In genomic region chr7:148714498-148714897, GRCh38 we compare ENCODE assay signal across 20 cellular contexts. TPM values are rescaled to one million over a fixed set of nuclear protein-coding genes. Genes with fewer than 3 reads are reported as not detected.
DNase-seq lines count a peak whose midpoint lies in the region; ATAC-seq and TF ChIP-seq lines count a peak whose summit lies in the region.
"Had no signal": no experiment of that assay in that cellular context is flagged by ENCODE, and none has a peak within 500 bp of the region (broad histone marks: within the 10 kb centered on the region; RNA-seq: fewer than 3 reads in every experiment).

No MANE protein-coding gene starts in this region.

- H3K9me3 ChIP-seq in CD4-positive, CD25-positive, alpha-beta regulatory T cell (ENCODE audit: control insufficient read depth in 2 of 2, low read length in 2 of 2), result no peaks in the 10 kb centered on the region
- no peaks in the 10 kb centered on the region for H3K9me3 ChIP-seq in T-helper 17 cell (ENCODE audit: control insufficient read depth, low read length, poor library complexity, severe bottlenecking)
- H3K9me3 ChIP-seq: Peyer's patch had no signal

- H3K27ac Mint-ChIP-seq in activated CD4-positive, alpha-beta T cell treated with anti-CD3 and anti-CD28 coated beads for 36 hours, result no peak overlapping the region
- peak overlapping the region in 2 of 3 donors; percentile 32 to 40 for H3K27ac Mint-ChIP-seq in CD4-positive, CD25-positive, alpha-beta regulatory T cell
- H3K27ac Mint-ChIP-seq in T-helper 17 cell (peak overlapping the region; percentile 3), osteocyte (ENCODE audit: unreplicated experiment) (peak overlapping the region; percentile 31)

- CTCF ChIA-PET in activated CD4-positive, alpha-beta T cell treated with anti-CD3 and anti-CD28 coated beads for 36 hours (lab: Charles Lee), result no interaction called here

- no peak overlapping the region for H3K4me3 Mint-ChIP-seq in activated CD4-positive, alpha-beta T cell treated with anti-CD3 and anti-CD28 coated beads for 36 hours
- peak overlapping the region in 2 of 4 donors; percentile 2 to 38 for H3K4me3 Mint-ChIP-seq in CD4-positive, CD25-positive, alpha-beta regulatory T cell
- H3K4me3 Mint-ChIP-seq in T-helper 17 cell, result peak overlapping the region; percentile 21
- no peak overlapping the region for H3K4me3 Mint-ChIP-seq in osteocyte (ENCODE audit: unreplicated experiment)

- peaks cover 28% of the 10 kb centered on the region for H3K4me1 ChIP-seq in CD4-positive, CD25-positive, alpha-beta regulatory T cell (ENCODE audit: control insufficient read depth, insufficient read depth, low read length, poor library complexity, severe bottlenecking)

- TF ChIP-seq CTCF in osteocyte (IDR thresholded peaks at IDR 0.05), result no peak

- no peak overlapping the region for H3K27ac ChIP-seq in CD4-positive, CD25-positive, alpha-beta regulatory T cell (ENCODE audit: insufficient read depth, low read length, poor library complexity, severe bottlenecking)
- H3K27ac ChIP-seq: 22Rv1, C4-2B, Peyer's patch had no signal

- H3K4me1 Mint-ChIP-seq in activated CD4-positive, alpha-beta T cell treated with anti-CD3 and anti-CD28 coated beads for 36 hours, result peaks cover 81% of the 10 kb centered on the region
- peaks cover 46 to 94% (median 60%) of the 10 kb centered on the region in 4 donors for H3K4me1 Mint-ChIP-seq in CD4-positive, CD25-positive, alpha-beta regulatory T cell
- peaks cover 52% of the 10 kb centered on the region for H3K4me1 Mint-ChIP-seq in T-helper 17 cell
- peaks cover 37% of the 10 kb centered on the region for H3K4me1 Mint-ChIP-seq in osteocyte (ENCODE audit: unreplicated experiment)

- intact Hi-C loops in activated CD4-positive, alpha-beta T cell treated with anti-CD3 and anti-CD28 coated beads for 36 hours (cut with DNase I, micrococcal nuclease), result no loop called here

- H3K9me3 Mint-ChIP-seq in activated CD4-positive, alpha-beta T cell treated with anti-CD3 and anti-CD28 coated beads for 36 hours (ENCODE audit: low read depth), result no peaks in the 10 kb centered on the region
- no peaks in the 10 kb centered on the region for H3K9me3 Mint-ChIP-seq in CD4-positive, CD25-positive, alpha-beta regulatory T cell
- H3K9me3 Mint-ChIP-seq in osteocyte (ENCODE audit: unreplicated experiment), result no peaks in the 10 kb centered on the region

- DNase-seq in activated CD4-positive, alpha-beta T cell treated with anti-CD3 and anti-CD28 coated beads for 36 hours, result no peak
- DNase-seq in activated CD4-positive, alpha-beta T cell treated with anti-CD3 and anti-CD28 coated beads, Interleukin-2, amount 50 U/mL, for 4 hours, result no peak
- no peak for DNase-seq in CD4-positive, CD25-positive, alpha-beta regulatory T cell
- DNase-seq in T-helper 17 cell (no peak), osteocyte (ENCODE audit: extremely low spot score, unreplicated experiment) (no peak), GM03348 (ENCODE audit: low spot score) (no peak)
- DNase-seq: AML-193, DMS79 treated with DMSO at 0.1 percent for 48 hours, Karpas-422, NCI-H1048, NCI-H1436, NCI-H1930, NCI-H2171, NCI-H69, Peyer's patch had no signal

- H3K36me3 ChIP-seq in CD4-positive, CD25-positive, alpha-beta regulatory T cell (ENCODE audit: control insufficient read depth, insufficient read depth, low read length), result peaks cover 2% of the 10 kb centered on the region
- H3K36me3 ChIP-seq: Peyer's patch had no signal

- no peak overlapping the region for H3K4me3 ChIP-seq in CD4-positive, CD25-positive, alpha-beta regulatory T cell (ENCODE audit: low read depth, low read length)
- H3K4me3 ChIP-seq: Peyer's patch had no signal

- H3K27me3 ChIP-seq in CD4-positive, CD25-positive, alpha-beta regulatory T cell (ENCODE audit: control insufficient read depth, insufficient read depth, low read length), result no peaks in the 10 kb centered on the region
- H3K27me3 ChIP-seq: Peyer's patch had no signal

- POLR2A ChIA-PET in activated CD4-positive, alpha-beta T cell treated with anti-CD3 and anti-CD28 coated beads for 36 hours (lab: Charles Lee), result no interaction called here

- H3K27me3 Mint-ChIP-seq in activated CD4-positive, alpha-beta T cell treated with anti-CD3 and anti-CD28 coated beads for 36 hours, result no peaks in the 10 kb centered on the region
- no peaks in the 10 kb centered on the region for H3K27me3 Mint-ChIP-seq in CD4-positive, CD25-positive, alpha-beta regulatory T cell
- no peaks in the 10 kb centered on the region for H3K27me3 Mint-ChIP-seq in T-helper 17 cell
- no peaks in the 10 kb centered on the region for H3K27me3 Mint-ChIP-seq in osteocyte (ENCODE audit: unreplicated experiment)

- peaks cover 22% of the 10 kb centered on the region for H3K36me3 Mint-ChIP-seq in activated CD4-positive, alpha-beta T cell treated with anti-CD3 and anti-CD28 coated beads for 36 hours (ENCODE audit: low read depth)
- peaks cover 15% of the 10 kb centered on the region for H3K36me3 Mint-ChIP-seq in CD4-positive, CD25-positive, alpha-beta regulatory T cell
- no peaks in the 10 kb centered on the region for H3K36me3 Mint-ChIP-seq in T-helper 17 cell (ENCODE audit: low read depth)
- peaks cover 4% of the 10 kb centered on the region for H3K36me3 Mint-ChIP-seq in osteocyte (ENCODE audit: unreplicated experiment)

- ATAC-seq in activated CD4-positive, alpha-beta T cell treated with anti-CD3 and anti-CD28 coated beads for 36 hours, result peak; percentile 37
- no peak for ATAC-seq in CD4-positive, CD25-positive, alpha-beta regulatory T cell (ENCODE audit: low read depth in 2 of 2)
- ATAC-seq in T-helper 17 cell (no peak), HG03039 (IDR thresholded peaks at IDR 0.05; ENCODE audit: unreplicated experiment) (no peak), GM21825 (IDR thresholded peaks at IDR 0.05; ENCODE audit: unreplicated experiment) (no peak)
- ATAC-seq: Right ventricle myocardium inferior had no signal

RNA-seq across cellular contexts. Expression of gene CUL1, which starts 15.8 kb away (rescaled TPM):
- 10 to 100 TPM; 72.7 to 76.7 TPM for total RNA-seq in activated CD4-positive, alpha-beta T cell treated with anti-CD3 and anti-CD28 coated beads for 36 hours
- 41.4 TPM for total RNA-seq in CD4-positive, CD25-positive, alpha-beta regulatory T cell
- 10 to 100 TPM; 44.5 to 56.9 (median 48.0) TPM for polyA plus RNA-seq in CD4-positive, CD25-positive, alpha-beta regulatory T cell
- total RNA-seq in T-helper 17 cell (10 to 100 TPM; 39.7 to 41.4 TPM), osteocyte (45.6 and 46.8 TPM in 2 replicates)
